In genomic region chr18:59917422-59917821, GRCh38 we compare ENCODE assay signal across 11 cellular contexts. TPM values are rescaled to one million over a fixed set of nuclear protein-coding genes. Genes with fewer than 3 reads are reported as not detected.
A peak's percentile ranks its signal among the peaks of the same experiment; 100 is the strongest.
DNase-seq lines count a peak whose midpoint lies in the region; ATAC-seq, FAIRE-seq and TF ChIP-seq lines count a peak whose summit lies in the region.
"Had no signal": no experiment of that assay in that cellular context is flagged by ENCODE, and none has a peak within 500 bp of the region (broad histone marks: within the 10 kb centered on the region; RNA-seq: fewer than 3 reads in every experiment).

No MANE protein-coding gene starts in this region.

- H3K79me2 ChIP-seq in OCI-LY1 (ENCODE audit: insufficient read depth, low read length), result no peaks in the 10 kb centered on the region
- H3K79me2 ChIP-seq: hepatocyte had no signal

- H3K4me3 Mint-ChIP-seq in endodermal cell, result no peak overlapping the region

- no peak for TF ChIP-seq CTCF in OCI-LY1 (IDR thresholded peaks at IDR 0.05; ENCODE audit: low read length)
- no peak for TF ChIP-seq CTCF in endodermal cell (conservative IDR thresholded peaks at IDR 0.05)

- no peak overlapping the region for H3K4me2 ChIP-seq in OCI-LY1 (ENCODE audit: low read length)
- H3K4me2 ChIP-seq: hepatocyte, KMS-11 had no signal

- no peaks in the 10 kb centered on the region for H3F3A ChIP-seq in OCI-LY1 (ENCODE audit: insufficient read depth, low read length)

- no peaks in the 10 kb centered on the region for H3K9me3 Mint-ChIP-seq in endodermal cell

- no peak for FAIRE-seq in small intestine (lab: Jason Lieb, UNC)

- no peak for DNase-seq in activated CD4-positive, CD25-positive, alpha-beta regulatory T cell treated with anti-CD3 and anti-CD28 coated beads, Interleukin-2, amount 50 U/mL, for 72 hours
- no peak for DNase-seq in endodermal cell
- DNase-seq in small intestine, result peak; percentile 9
- no peak for DNase-seq in stimulated activated CD8-positive, alpha-beta memory T cell treated with anti-CD3 and anti-CD28 coated beads, Interleukin-4, amount 100 ng/mL, for 48 hours
- DNase-seq in dedifferentiated amniotic fluid mesenchymal stem cell (ENCODE audit: extremely low spot score), result no peak

- no peak overlapping the region for H3K4me3 ChIP-seq in OCI-LY1 (ENCODE audit: low read depth, low read length, poor library complexity, severe bottlenecking)
- no peak overlapping the region for H3K4me3 ChIP-seq in endodermal cell (ENCODE audit: low read length)
- no peak overlapping the region for H3K4me3 ChIP-seq in small intestine (ENCODE audit: low read depth in 1 of 2, low read length in 2 of 2)
- H3K4me3 ChIP-seq: hepatocyte had no signal

- no peaks in the 10 kb centered on the region for H3K36me3 ChIP-seq in OCI-LY1 (ENCODE audit: insufficient read depth, low read length)
- no peaks in the 10 kb centered on the region for H3K36me3 ChIP-seq in endodermal cell (ENCODE audit: control insufficient read depth, insufficient read depth, low read length)
- H3K36me3 ChIP-seq in small intestine (ENCODE audit: control insufficient read depth in 2 of 2, insufficient read depth in 2 of 2, low read length in 2 of 2), result no peaks in the 10 kb centered on the region

- H3K27ac ChIP-seq in OCI-LY1 (ENCODE audit: low read depth, low read length, poor library complexity, severe bottlenecking), result peak overlapping the region; percentile 92
- H3K27ac ChIP-seq in endodermal cell (ENCODE audit: low read depth, low read length), result no peak overlapping the region
- H3K27ac ChIP-seq in small intestine (ENCODE audit: low read depth in 1 of 2, low read length in 1 of 2), result no peak overlapping the region
- H3K27ac ChIP-seq: hepatocyte, KMS-11 had no signal

- H3K27me3 ChIP-seq in OCI-LY1 (ENCODE audit: insufficient read depth, low read length) (no peaks in the 10 kb centered on the region), endodermal cell (ENCODE audit: control insufficient read depth, insufficient read depth, low read length, poor library complexity, severe bottlenecking) (no peaks in the 10 kb centered on the region), small intestine (ENCODE audit: control insufficient read depth in 2 of 2, insufficient read depth in 2 of 2, low read length in 2 of 2) (peaks cover 0 to 2% of the 10 kb centered on the region in 2 donors)
- H3K27me3 ChIP-seq: hepatocyte had no signal

- WGBS in endodermal cell (ENCODE audit: insufficient coverage in 1 of 2, insufficient read length in 1 of 2), 2 experiments, result 93 to 94% methylated on average over 3 to 5 of the region's 5 CpGs
- 73 to 83% (median 75%) methylated on average over 5 of the region's 5 CpGs for WGBS in small intestine, 3 donors

- H3K36me3 Mint-ChIP-seq in endodermal cell (ENCODE audit: low read depth), result no peaks in the 10 kb centered on the region

- H3K27me3 Mint-ChIP-seq in endodermal cell (ENCODE audit: insufficient read depth), result no peaks in the 10 kb centered on the region

- H3K9me3 ChIP-seq in OCI-LY1 (ENCODE audit: low read length) (no peaks in the 10 kb centered on the region), endodermal cell (ENCODE audit: control insufficient read depth, low read length) (no peaks in the 10 kb centered on the region), small intestine (ENCODE audit: control insufficient read depth, low read depth) (no peaks in the 10 kb centered on the region)

- H3K27ac Mint-ChIP-seq in endodermal cell, result peak overlapping the region; percentile 38
- H3K27ac Mint-ChIP-seq: progenitor cell of endocrine pancreas had no signal

- H2AFZ ChIP-seq in OCI-LY1 (ENCODE audit: low read length), result no peak overlapping the region
- H2AFZ ChIP-seq: hepatocyte had no signal

- H3K9ac ChIP-seq in OCI-LY1 (ENCODE audit: low read length) (no peak overlapping the region), endodermal cell (ENCODE audit: extremely low read depth, low read length, poor library complexity, severe bottlenecking) (no peak overlapping the region)
- H3K9ac ChIP-seq: KMS-11 had no signal

- H4K20me1 ChIP-seq in OCI-LY1 (ENCODE audit: insufficient read depth, low read length), result no peaks in the 10 kb centered on the region

- ATAC-seq in activated CD4-positive, CD25-positive, alpha-beta regulatory T cell treated with anti-CD3 and anti-CD28 coated beads, Interleukin-2, amount 50 U/mL, for 24 hours, result peak; percentile 16 to 21
- no peak for ATAC-seq in GM19023 (IDR thresholded peaks at IDR 0.05; ENCODE audit: unreplicated experiment)

- H3K4me1 ChIP-seq in OCI-LY1 (ENCODE audit: insufficient read depth, low read length, severe bottlenecking), result peaks cover 50% of the 10 kb centered on the region
- H3K4me1 ChIP-seq in endodermal cell (ENCODE audit: control insufficient read depth, insufficient read depth, low read length), result no peaks in the 10 kb centered on the region
- no peaks in the 10 kb centered on the region for H3K4me1 ChIP-seq in small intestine (ENCODE audit: control insufficient read depth in 2 of 2, insufficient read depth in 1 of 2, low read depth in 1 of 2, low read length in 1 of 2)

- H3K9me2 ChIP-seq in OCI-LY1 (ENCODE audit: low read depth, low read length), result no peaks in the 10 kb centered on the region

- peaks cover 13% of the 10 kb centered on the region for H3K4me1 Mint-ChIP-seq in endodermal cell

RNA-seq across cellular contexts. Expression of gene PMAIP1, which starts 17.6 kb away (rescaled TPM):
- 100 to 1,000 TPM in 1 of 2 donors, 10 to 100 TPM in 1; 56.6 to 106 TPM for total RNA-seq in endodermal cell
- 17.2 TPM for polyA plus RNA-seq in endodermal cell (2013, experiment 1 of 2)
- polyA plus RNA-seq in endodermal cell (2013, experiment 2 of 2), result 10.3 TPM
- polyA plus RNA-seq in small intestine, result 1 to 10 TPM; 1.4 to 7.5 (median 1.8) TPM
